ENCODE assay signal across 22 cellular contexts in the genomic region with DNA sequence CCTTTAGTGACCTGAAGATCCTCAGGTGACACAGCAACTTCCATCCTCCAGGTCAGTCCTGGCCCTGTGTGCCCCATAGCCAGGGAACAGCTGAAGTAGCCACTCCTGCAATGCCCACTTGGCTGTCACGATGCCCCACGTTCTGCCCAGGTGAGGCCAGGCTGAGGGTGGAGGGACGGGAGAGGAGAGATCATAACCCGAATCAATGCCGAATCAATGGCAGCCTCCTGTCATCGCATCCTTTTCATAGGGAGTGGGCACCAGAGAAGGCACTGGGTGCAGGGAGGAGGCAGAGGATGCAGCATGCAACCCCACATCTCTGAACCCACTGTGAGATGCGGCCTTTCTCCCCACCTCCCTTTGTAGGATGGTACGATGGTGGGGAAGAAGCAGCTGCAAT.
"Had no signal": no experiment of that assay in that cellular context is flagged by ENCODE, and none has a peak within 500 bp of the region (broad histone marks: within the 10 kb centered on the region; RNA-seq: fewer than 3 reads in every experiment).

No MANE protein-coding gene starts in this region.

- FAIRE-seq: RCC 7860 had no signal

- H3K4me3 ChIP-seq: MG63, SJSA1, SK-N-MC had no signal

- H3K36me3 ChIP-seq: MG63, SJSA1 had no signal

- H3K27me3 ChIP-seq: MG63 had no signal

- H3K27ac ChIP-seq: SJSA1, SK-N-MC had no signal

- H3K4me1 ChIP-seq: SJSA1 had no signal

- DNase-seq: IMR-90, Karpas-422, KG1, NCI-H1092, NCI-H1105 treated with DMSO at 0.1 percent for 48 hours, NCI-H1417 treated with DMSO at 0.1 percent for 48 hours, NCI-H146, NCI-H1694 treated with DMSO at 0.1 percent for 48 hours, NCI-H1930, NCI-H2081, NCI-H2107, NCI-H2227 treated with DMSO at 0.1 percent for 48 hours, NCI-H524 treated with DMSO at 0.1 percent for 48 hours, NCI-H69, NCI-H774, Right ventricle myocardium superior, RPMI8226, SIG-M5 had no signal

- H3K9me3 ChIP-seq: MG63, SJSA1 had no signal
